Comparison of ENCODE assay signal across 14 cellular contexts in genomic region chr19:7743425-7743841, GRCh38.
DNase-seq lines count a peak whose midpoint lies in the region; ATAC-seq and TF ChIP-seq lines count a peak whose summit lies in the region.
"Had no signal": no experiment of that assay in that cellular context is flagged by ENCODE, and none has a peak within 500 bp of the region (broad histone marks: within the 10 kb centered on the region; RNA-seq: fewer than 3 reads in every experiment).

No MANE protein-coding gene starts in this region.

- peak; percentile 25 for DNase-seq in stimulated activated CD4-positive, alpha-beta T cell treated with anti-CD3 and anti-CD28 coated beads, Interleukin-15, amount 100 ng/mL, for 24 hours
- no peak for DNase-seq in stimulated activated CD4-positive, alpha-beta T cell treated with anti-CD3 and anti-CD28 coated beads, Interleukin-4, amount 100 ng/mL, for 1 hour
- DNase-seq in COLO668 (lab: John Stamatoyannopoulos, UW; ENCODE audit: unreplicated experiment) (no peak), HK-2 (ENCODE audit: unreplicated experiment) (no peak), T-helper 1 cell (no peak)
- no peak for DNase-seq in T-helper 2 cell treated with Interferon-gamma antibody and Interleukin-4, amounts not matched to agents 5 μg/mL and 100 μg/mL, for 36 hours (ENCODE audit: low spot score)
- DNase-seq: activated CD4-positive, alpha-beta T cell treated with anti-CD3 and anti-CD28 coated beads for 48 hours; activated naive CD8-positive, alpha-beta T cell treated with anti-CD3 and anti-CD28 coated beads, Interleukin-2, amount 10 ng/mL, durations not matched to agents 7 days and 5 days; cortex of kidney; kidney glomerular epithelial cell; NCI-H69; stimulated activated naive CD4-positive, alpha-beta T cell treated with Interleukin-2 at 50 U/mL for 16 hours had no signal

- no peaks in the 10 kb centered on the region for H3K36me3 ChIP-seq in OCI-LY3 (replicated peaks; ENCODE audit: low read depth, low read length)

- peaks cover 6% of the 10 kb centered on the region for H3K9me3 Mint-ChIP-seq in T-helper 2 cell treated with Interferon-gamma antibody and Interleukin-4, amounts not matched to agents 5 μg/mL and 100 μg/mL, for 36 hours

- H3K4me1 ChIP-seq in OCI-LY3 (ENCODE audit: low read length) = peaks cover 24% of the 10 kb centered on the region

- H3K36me3 Mint-ChIP-seq in T-helper 2 cell treated with Interferon-gamma antibody and Interleukin-4, amounts not matched to agents 5 μg/mL and 100 μg/mL, for 36 hours (ENCODE audit: low read depth) = no peaks in the 10 kb centered on the region
- H3K36me3 Mint-ChIP-seq: activated naive CD8-positive, alpha-beta T cell treated with anti-CD3 and anti-CD28 coated beads, Interleukin-2, amount 10 ng/mL, durations not matched to agents 7 days and 5 days had no signal

- H3K79me2 ChIP-seq in OCI-LY3 (ENCODE audit: low read length) = no peaks in the 10 kb centered on the region

- no peak for TF ChIP-seq CTCF in OCI-LY3 (IDR thresholded peaks at IDR 0.05; ENCODE audit: low read depth, low read length)

- H3K27ac ChIP-seq in OCI-LY3 (ENCODE audit: low read length) = no peak overlapping the region

- H3K9me3 ChIP-seq in OCI-LY3 (ENCODE audit: insufficient read depth, low read length) = peaks cover 5% of the 10 kb centered on the region; the same call in 1 of the 2 replicates

- H3K4me3 Mint-ChIP-seq in T-helper 2 cell treated with Interferon-gamma antibody and Interleukin-4, amounts not matched to agents 5 μg/mL and 100 μg/mL, for 36 hours = no peak overlapping the region
- H3K4me3 Mint-ChIP-seq: activated naive CD8-positive, alpha-beta T cell treated with anti-CD3 and anti-CD28 coated beads, Interleukin-2, amount 10 ng/mL, durations not matched to agents 7 days and 5 days had no signal

- no peak overlapping the region for H3K9ac ChIP-seq in OCI-LY3 (ENCODE audit: low read length)

- peak overlapping the region; percentile 49 for H3K4me2 ChIP-seq in OCI-LY3 (ENCODE audit: low read length)

- H3K4me3 ChIP-seq in OCI-LY3 (ENCODE audit: low read length) = no peak overlapping the region

- ATAC-seq in HG02610 (IDR thresholded peaks at IDR 0.05; ENCODE audit: unreplicated experiment) = peak; percentile 76

- no peaks in the 10 kb centered on the region for H3K4me1 Mint-ChIP-seq in T-helper 2 cell treated with Interferon-gamma antibody and Interleukin-4, amounts not matched to agents 5 μg/mL and 100 μg/mL, for 36 hours (ENCODE audit: low read depth)

- no peak overlapping the region for H2AFZ ChIP-seq in OCI-LY3 (ENCODE audit: low read depth, low read length)

- H3K27ac Mint-ChIP-seq in T-helper 2 cell treated with Interferon-gamma antibody and Interleukin-4, amounts not matched to agents 5 μg/mL and 100 μg/mL, for 36 hours = no peak overlapping the region
- H3K27ac Mint-ChIP-seq: activated naive CD8-positive, alpha-beta T cell treated with anti-CD3 and anti-CD28 coated beads, Interleukin-2, amount 10 ng/mL, durations not matched to agents 7 days and 5 days had no signal

- peaks cover 3% of the 10 kb centered on the region for H3K27me3 Mint-ChIP-seq in T-helper 2 cell treated with Interferon-gamma antibody and Interleukin-4, amounts not matched to agents 5 μg/mL and 100 μg/mL, for 36 hours (ENCODE audit: low read depth)

- H4K20me1 ChIP-seq in OCI-LY3 (ENCODE audit: insufficient read depth, low read length) = peaks cover 26% of the 10 kb centered on the region; the same call in 1 of the 2 replicates

- H3K27me3 ChIP-seq in OCI-LY3 (ENCODE audit: low read depth, low read length) = peaks cover 85% of the 10 kb centered on the region
